ENCODE assay signal across 13 cellular contexts in the genomic region with DNA sequence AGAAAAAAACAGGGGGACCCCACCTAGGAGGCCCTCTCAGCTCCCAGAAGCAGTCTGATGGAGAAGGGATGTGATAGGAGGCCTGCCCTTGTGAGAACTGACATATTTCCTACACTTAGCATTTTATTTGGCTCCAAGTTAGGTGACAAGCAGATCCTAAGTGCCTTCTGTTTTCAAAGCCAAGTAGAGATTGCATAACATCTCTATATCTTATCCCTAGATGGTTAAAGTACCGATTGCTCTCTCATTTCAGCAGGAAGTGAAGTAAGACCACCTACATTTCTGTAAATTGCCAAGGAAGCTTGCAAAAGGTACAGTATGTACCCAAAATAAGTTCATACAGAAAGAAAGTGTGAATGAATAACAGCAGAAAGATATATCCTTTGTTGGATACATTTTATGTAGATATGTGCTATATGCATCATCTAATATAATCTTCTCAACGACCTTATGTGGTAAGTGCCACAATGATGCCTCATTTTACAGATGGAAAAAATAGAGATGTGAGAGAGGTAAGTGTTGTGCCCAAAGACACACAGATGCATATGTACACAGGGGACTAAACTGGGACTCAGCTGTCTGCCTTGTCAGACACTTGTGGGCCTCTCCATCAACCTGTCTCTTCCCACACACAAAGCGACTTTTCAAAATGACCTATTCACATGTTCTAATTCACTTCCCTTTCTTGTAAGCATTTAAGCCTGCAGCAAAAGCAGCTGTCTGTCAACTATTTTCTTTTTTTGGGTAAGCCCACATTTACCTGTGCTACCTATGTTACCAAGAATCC. TPM values are rescaled to one million over a fixed set of nuclear protein-coding genes. Genes with fewer than 3 reads are reported as not detected.
A peak's percentile ranks its signal among the peaks of the same experiment; 100 is the strongest.
DNase-seq lines count a peak whose midpoint lies in the region; ATAC-seq lines count a peak whose summit lies in the region.
"Had no signal": no experiment of that assay in that cellular context is flagged by ENCODE, and none has a peak within 500 bp of the region (broad histone marks: within the 10 kb centered on the region; RNA-seq: fewer than 3 reads in every experiment).

No MANE protein-coding gene starts in this region.

- no peak for DNase-seq in activated naive CD4-positive, alpha-beta T cell (lab: John Stamatoyannopoulos, UW)
- DNase-seq in MV-4-11 (lab: John Stamatoyannopoulos, UW), result peak; percentile 20
- no peak for DNase-seq in activated T-helper 2 cell treated with anti-CD3 and anti-CD28 coated beads, Interferon-gamma antibody, Interleukin-2, Interleukin-4, amounts not matched to agents 10 μg/mL and 5 μg/mL and 100 μg/mL, durations not matched to agents 14 hours and 24 hours and 36 hours (ENCODE audit: low spot score)
- peak; percentile 22 for DNase-seq in superior temporal gyrus (ENCODE audit: extremely low spot score)
- DNase-seq in left ventricle myocardium superior, result no peak
- no peak for DNase-seq in NAMALWA (ENCODE audit: low spot score)
- DNase-seq: DMS79 treated with DMSO at 0.1 percent for 48 hours, endodermal cell, islet precursor cell had no signal

- H3K4me3 Mint-ChIP-seq in activated naive CD4-positive, alpha-beta T cell treated with anti-CD3 and anti-CD28 coated beads, Interleukin-2, amount 50 U/mL, for 24 hours, result no peak overlapping the region
- H3K4me3 Mint-ChIP-seq in activated T-helper 2 cell treated with anti-CD3 and anti-CD28 coated beads, Interferon-gamma antibody, Interleukin-2, Interleukin-4, amounts not matched to agents 10 μg/mL and 5 μg/mL and 100 μg/mL, durations not matched to agents 14 hours and 24 hours and 36 hours (ENCODE audit: low read depth), result no peak overlapping the region
- H3K4me3 Mint-ChIP-seq: endodermal cell had no signal

- no peaks in the 10 kb centered on the region for H3K9me3 Mint-ChIP-seq in activated naive CD4-positive, alpha-beta T cell treated with anti-CD3 and anti-CD28 coated beads, Interleukin-2, amount 50 U/mL, for 24 hours
- H3K9me3 Mint-ChIP-seq in activated T-helper 2 cell treated with anti-CD3 and anti-CD28 coated beads, Interferon-gamma antibody, Interleukin-2, Interleukin-4, amounts not matched to agents 10 μg/mL and 5 μg/mL and 100 μg/mL, durations not matched to agents 14 hours and 24 hours and 36 hours, result peaks cover 4% of the 10 kb centered on the region
- H3K9me3 Mint-ChIP-seq: endodermal cell had no signal

- intact Hi-C loops in activated T-helper 2 cell treated with anti-CD3 and anti-CD28 coated beads, Interferon-gamma antibody, Interleukin-2, Interleukin-4, amounts not matched to agents 10 μg/mL and 5 μg/mL and 100 μg/mL, durations not matched to agents 14 hours and 24 hours and 36 hours (cut with micrococcal nuclease), result loop anchor here (5.0 to 10.0 kb wide), 2 partner anchors 254 to 863 kb away; partner anchors contain the start of genes LRP2 and STK39
- intact Hi-C loops in left ventricle myocardium superior (cut with micrococcal nuclease), result no loop called here

- ATAC-seq in left ventricle myocardium superior (no peak), GM21390 (IDR thresholded peaks at IDR 0.05; ENCODE audit: unreplicated experiment) (no peak)

- H3K36me3 Mint-ChIP-seq in activated naive CD4-positive, alpha-beta T cell treated with anti-CD3 and anti-CD28 coated beads, Interleukin-2, amount 50 U/mL, for 24 hours, result no peaks in the 10 kb centered on the region
- peaks cover 8% of the 10 kb centered on the region for H3K36me3 Mint-ChIP-seq in activated T-helper 2 cell treated with anti-CD3 and anti-CD28 coated beads, Interferon-gamma antibody, Interleukin-2, Interleukin-4, amounts not matched to agents 10 μg/mL and 5 μg/mL and 100 μg/mL, durations not matched to agents 14 hours and 24 hours and 36 hours (ENCODE audit: low read depth)

- H3K4me1 Mint-ChIP-seq in activated naive CD4-positive, alpha-beta T cell treated with anti-CD3 and anti-CD28 coated beads, Interleukin-2, amount 50 U/mL, for 24 hours, result peaks cover 50% of the 10 kb centered on the region
- peaks cover 52% of the 10 kb centered on the region for H3K4me1 Mint-ChIP-seq in activated T-helper 2 cell treated with anti-CD3 and anti-CD28 coated beads, Interferon-gamma antibody, Interleukin-2, Interleukin-4, amounts not matched to agents 10 μg/mL and 5 μg/mL and 100 μg/mL, durations not matched to agents 14 hours and 24 hours and 36 hours (ENCODE audit: low read depth)

- H3K27me3 Mint-ChIP-seq in activated naive CD4-positive, alpha-beta T cell treated with anti-CD3 and anti-CD28 coated beads, Interleukin-2, amount 50 U/mL, for 24 hours, result no peaks in the 10 kb centered on the region
- peaks cover 1% of the 10 kb centered on the region for H3K27me3 Mint-ChIP-seq in activated T-helper 2 cell treated with anti-CD3 and anti-CD28 coated beads, Interferon-gamma antibody, Interleukin-2, Interleukin-4, amounts not matched to agents 10 μg/mL and 5 μg/mL and 100 μg/mL, durations not matched to agents 14 hours and 24 hours and 36 hours (ENCODE audit: low read depth)

- peak overlapping the region; percentile 77 for H3K27ac Mint-ChIP-seq in activated naive CD4-positive, alpha-beta T cell treated with anti-CD3 and anti-CD28 coated beads, Interleukin-2, amount 50 U/mL, for 24 hours
- H3K27ac Mint-ChIP-seq in activated T-helper 2 cell treated with anti-CD3 and anti-CD28 coated beads, Interferon-gamma antibody, Interleukin-2, Interleukin-4, amounts not matched to agents 10 μg/mL and 5 μg/mL and 100 μg/mL, durations not matched to agents 14 hours and 24 hours and 36 hours, result peak overlapping the region; percentile 54
- H3K27ac Mint-ChIP-seq: endodermal cell, progenitor cell of endocrine pancreas had no signal

RNA-seq across cellular contexts. Expression of gene DHRS9, which starts 38.9 kb away (rescaled TPM):
- total RNA-seq in activated T-helper 2 cell treated with anti-CD3 and anti-CD28 coated beads, Interferon-gamma antibody, Interleukin-2, Interleukin-4, amounts not matched to agents 10 μg/mL and 5 μg/mL and 100 μg/mL, durations not matched to agents 14 hours and 24 hours and 36 hours, result 3.3 and 3.6 TPM in 2 replicates
- 0.74 TPM for total RNA-seq in left ventricle myocardium superior
- total RNA-seq: endodermal cell, H1, progenitor cell of endocrine pancreas had no signal

Comparison
In these comparisons a context has a peak if more than half of its experiments do, and no peak if none do; other contexts are left out.
1. DNase-seq: peak in MV-4-11 (single experiment) and superior temporal gyrus (single experiment); none in activated naive CD4-positive, alpha-beta T cell (0 of 4), activated T-helper 2 cell treated with anti-CD3 and anti-CD28 coated beads, Interferon-gamma antibody, Interleukin-2, Interleukin-4, amounts not matched to agents 10 μg/mL and 5 μg/mL and 100 μg/mL, durations not matched to agents 14 hours and 24 hours and 36 hours (single experiment), left ventricle myocardium superior (single experiment) and NAMALWA (single experiment).